23 cellular contexts compared by ENCODE assay signal in genomic region chr5:31209341-31209740, GRCh38. TPM values are rescaled to one million over a fixed set of nuclear protein-coding genes. Genes with fewer than 3 reads are reported as not detected.
DNase-seq lines count a peak whose midpoint lies in the region; FAIRE-seq and TF ChIP-seq lines count a peak whose summit lies in the region.
"Had no signal": no experiment of that assay in that cellular context is flagged by ENCODE, and none has a peak within 500 bp of the region (broad histone marks: within the 10 kb centered on the region; RNA-seq: fewer than 3 reads in every experiment).

No MANE protein-coding gene starts in this region.

- DNase-seq in RCC 7860 (ENCODE audit: low spot score) (no peak), kidney tubule cell (ENCODE audit: low spot score) (peak; percentile 58), nephron progenitor cell (no peak), tibial artery (no peak), activated gamma-delta T cell treated with Interleukin-2 at 50 U/mL for 16 hours (no peak), endothelial cell (ENCODE audit: low spot score) (no peak), neural progenitor cell (ENCODE audit: low spot score) (no peak)
- DNase-seq: Caco-2; CD4-positive, CD25-positive, alpha-beta regulatory T cell; CD8-positive, alpha-beta T cell; DMS153; DND-41; GM23248; H7; HCEC 1CT had no signal

- no peaks in the 10 kb centered on the region for H4K20me1 ChIP-seq in neural progenitor cell (ENCODE audit: low read depth)
- H4K20me1 ChIP-seq: BLaER1 had no signal

- no peak overlapping the region for H3K4me2 ChIP-seq in neural progenitor cell
- H3K4me2 ChIP-seq: BLaER1 had no signal

- no peak overlapping the region for H2AFZ ChIP-seq in neural progenitor cell (replicated peaks)
- H2AFZ ChIP-seq: GM23248 had no signal

- peak; percentile 91 for FAIRE-seq in RCC 7860 (lab: Jason Lieb, UNC)
- FAIRE-seq: A204.1, G401.6, GM12892, H1 had no signal

- H3K27me3 ChIP-seq in tibial artery (no peaks in the 10 kb centered on the region), neural progenitor cell (no peaks in the 10 kb centered on the region)
- H3K27me3 ChIP-seq: BLaER1 had no signal

- H3K9me3 ChIP-seq in tibial artery = no peaks in the 10 kb centered on the region
- no peaks in the 10 kb centered on the region for H3K9me3 ChIP-seq in neural progenitor cell (ENCODE audit: low read depth)
- H3K9me3 ChIP-seq: BLaER1, Caco-2 had no signal

- peak overlapping the region; percentile 1 to 16 for H3K27ac ChIP-seq in tibial artery
- H3K27ac ChIP-seq in neural progenitor cell = no peak overlapping the region
- H3K27ac ChIP-seq: 22Rv1, BLaER1, C4-2B, GM23248 had no signal

- H3K9ac ChIP-seq in neural progenitor cell = no peak overlapping the region
- H3K9ac ChIP-seq: BLaER1, GM23248 had no signal

- H3K27ac Mint-ChIP-seq in nephron progenitor cell (peak overlapping the region; percentile 9), endothelial cell (ENCODE audit: unreplicated experiment) (no peak overlapping the region), neural progenitor cell (no peak overlapping the region)
- H3K27ac Mint-ChIP-seq: B cell; CD4-positive, CD25-positive, alpha-beta regulatory T cell; CD8-positive, alpha-beta T cell had no signal

- peaks cover 25% of the 10 kb centered on the region for H3K36me3 Mint-ChIP-seq in nephron progenitor cell (ENCODE audit: low read depth)
- no peaks in the 10 kb centered on the region for H3K36me3 Mint-ChIP-seq in endothelial cell (ENCODE audit: low read depth, unreplicated experiment)
- H3K36me3 Mint-ChIP-seq in neural progenitor cell = peaks cover 56% of the 10 kb centered on the region
- H3K36me3 Mint-ChIP-seq: CD4-positive, CD25-positive, alpha-beta regulatory T cell; CD8-positive, alpha-beta T cell had no signal

- H3K9me3 Mint-ChIP-seq in nephron progenitor cell (no peaks in the 10 kb centered on the region), endothelial cell (ENCODE audit: unreplicated experiment) (no peaks in the 10 kb centered on the region), neural progenitor cell (peaks cover 18% of the 10 kb centered on the region)
- H3K9me3 Mint-ChIP-seq: CD8-positive, alpha-beta T cell had no signal

- H3K4me3 ChIP-seq in tibial artery = no peak overlapping the region
- H3K4me3 ChIP-seq in neural progenitor cell = no peak overlapping the region
- H3K4me3 ChIP-seq: BLaER1, GM23248 had no signal

- H3K27me3 Mint-ChIP-seq in nephron progenitor cell (ENCODE audit: low read depth, poor library complexity) (no peaks in the 10 kb centered on the region), endothelial cell (ENCODE audit: unreplicated experiment) (no peaks in the 10 kb centered on the region), neural progenitor cell (ENCODE audit: insufficient read depth, low read depth) (peaks cover 4% of the 10 kb centered on the region)
- H3K27me3 Mint-ChIP-seq: B cell; CD4-positive, CD25-positive, alpha-beta regulatory T cell had no signal

- TF ChIP-seq CTCF in nephron progenitor cell (IDR thresholded peaks at IDR 0.05) (no peak), tibial artery (IDR thresholded peaks at IDR 0.05) (no peak), endothelial cell (IDR thresholded peaks at IDR 0.05; ENCODE audit: unreplicated experiment) (no peak), neural progenitor cell (IDR thresholded peaks at IDR 0.05) (no peak)

- no peaks in the 10 kb centered on the region for H3K36me3 ChIP-seq in tibial artery
- no peaks in the 10 kb centered on the region for H3K36me3 ChIP-seq in neural progenitor cell
- H3K36me3 ChIP-seq: BLaER1 had no signal

- H3K79me2 ChIP-seq in neural progenitor cell (ENCODE audit: low read depth) = peaks cover 47% of the 10 kb centered on the region

- H3F3A ChIP-seq in neural progenitor cell (ENCODE audit: low read depth) = no peaks in the 10 kb centered on the region

- H3K4me1 ChIP-seq in tibial artery (peaks cover 0 to 63% (median 10%) of the 10 kb centered on the region in 4 donors), neural progenitor cell (peaks cover 18% of the 10 kb centered on the region)
- H3K4me1 ChIP-seq: BLaER1 had no signal

- H3K4me3 Mint-ChIP-seq in nephron progenitor cell (no peak overlapping the region), endothelial cell (ENCODE audit: unreplicated experiment) (no peak overlapping the region), neural progenitor cell (no peak overlapping the region)
- H3K4me3 Mint-ChIP-seq: B cell; CD4-positive, CD25-positive, alpha-beta regulatory T cell; CD8-positive, alpha-beta T cell had no signal

- peaks cover 23% of the 10 kb centered on the region for H3K4me1 Mint-ChIP-seq in nephron progenitor cell
- H3K4me1 Mint-ChIP-seq in endothelial cell (ENCODE audit: unreplicated experiment) = no peaks in the 10 kb centered on the region
- peaks cover 24% of the 10 kb centered on the region for H3K4me1 Mint-ChIP-seq in neural progenitor cell
- H3K4me1 Mint-ChIP-seq: B cell; CD4-positive, CD25-positive, alpha-beta regulatory T cell had no signal

- intact Hi-C loops in tibial artery (cut with DNase I; ENCODE audit: low total_unique reads) = no loop called here

RNA-seq across cellular contexts. Expression of gene CDH6, which starts 15.9 kb away (rescaled TPM):
- total RNA-seq in endothelial cell (ENCODE audit: unreplicated experiment) (0.15 TPM), neural progenitor cell (ENCODE audit: low replicate concordance) (17.9 and 18.0 TPM in 2 replicates)
- total RNA-seq: B cell; CD4-positive, CD25-positive, alpha-beta regulatory T cell; CD8-positive, alpha-beta T cell had no signal

Comparison
In these comparisons a context has a peak if more than half of its experiments do, and no peak if none do; other contexts are left out.
1. RNA of gene CDH6, which starts 15.9 kb away (total RNA-seq): 17.9 to 18.0 TPM in neural progenitor cell; 0.15 TPM in endothelial cell (single experiment); every median in the first group is over 10 times any median in the second.